In genomic region chr10:100008708-100009282, GRCh38 we compare ENCODE assay signal across 8 cellular contexts. TPM values are rescaled to one million over a fixed set of nuclear protein-coding genes. Genes with fewer than 3 reads are reported as not detected.
DNase-seq lines count a peak whose midpoint lies in the region; ATAC-seq, FAIRE-seq and TF ChIP-seq lines count a peak whose summit lies in the region.

No MANE protein-coding gene starts in this region.

- H3K27ac Mint-ChIP-seq in activated T-cell treated with anti-CD3 and anti-CD28 coated beads, Interleukin-2, amount 50 U/mL, for 24 hours, result no peak overlapping the region
- no peak overlapping the region for H3K27ac Mint-ChIP-seq in activated naive CD8-positive, alpha-beta T cell treated with anti-CD3 and anti-CD28 coated beads, Interleukin-2, amount 10 ng/mL, durations not matched to agents 7 days and 5 days

- H3K27ac ChIP-seq in HepG2 (ENCODE audit: extremely low read length, insufficient read depth, low read length), result peak overlapping the region; percentile 60
- peak overlapping the region; percentile 66 to 77 for H3K27ac ChIP-seq in tibial artery

- in situ Hi-C loops in HepG2 (cut with HindIII; ENCODE audit: extremely low pct_ligation_motif_present, low pct_unique_long_range_greater_than_20kb), result no loop called here

- TF ChIP-seq EP300 in HepG2 (IDR thresholded peaks at IDR 0.05; ENCODE audit: low read depth in 2 of 2, low read length in 2 of 2) (no peak), HepG2 (CRISPR knock-in tag; IDR thresholded peaks at IDR 0.05; ENCODE audit: borderline replicate concordance) (no peak)

- TF ChIP-seq POLR2A in HepG2 (IDR thresholded peaks at IDR 0.05; ENCODE audit: insufficient read depth in 1 of 2, low read depth in 2 of 2, low read length in 2 of 2), result no peak

- no peak for ATAC-seq in activated naive CD8-positive, alpha-beta T cell treated with anti-CD3 and anti-CD28 coated beads, Interleukin-2, amount 10 ng/mL, durations not matched to agents 7 days and 5 days (ENCODE audit: low read depth)
- ATAC-seq in HepG2, result 0 out of 3 replicates have a peak, but pooled peaks have one; percentile 9

- TF ChIP-seq CTCF in HepG2 (CRISPR knock-in tag; IDR thresholded peaks at IDR 0.05), result no peak
- no peak for TF ChIP-seq CTCF in tibial artery (IDR thresholded peaks at IDR 0.05)
- no peak for TF ChIP-seq CTCF in GM10266 (IDR thresholded peaks at IDR 0.05; ENCODE audit: control insufficient read depth, insufficient read depth, low read depth, missing control alignments)

- no peak overlapping the region for H2AFZ ChIP-seq in HepG2 (ENCODE audit: low read length)

- no peaks in the 10 kb centered on the region for H3K36me3 Mint-ChIP-seq in activated T-cell treated with anti-CD3 and anti-CD28 coated beads, Interleukin-2, amount 50 U/mL, for 24 hours (ENCODE audit: low read depth)
- H3K36me3 Mint-ChIP-seq in activated naive CD8-positive, alpha-beta T cell treated with anti-CD3 and anti-CD28 coated beads, Interleukin-2, amount 10 ng/mL, durations not matched to agents 7 days and 5 days, result peaks cover 1% of the 10 kb centered on the region

- TF ChIP-seq RAD21 in HepG2 (CRISPR knock-in tag; IDR thresholded peaks at IDR 0.05), result no peak

- no peaks in the 10 kb centered on the region for H3K36me3 ChIP-seq in HepG2 (replicated peaks in 1 of 2; ENCODE audit: control insufficient read depth in 1 of 2, insufficient read depth in 2 of 2, low read length in 2 of 2)
- no peaks in the 10 kb centered on the region for H3K36me3 ChIP-seq in tibial artery

- no peaks in the 10 kb centered on the region for H4K20me1 ChIP-seq in HepG2 (ENCODE audit: insufficient read depth, low read length)

- DNase-seq in activated T-cell treated with anti-CD3 and anti-CD28 coated beads, Interleukin-2, amount 50 U/mL, for 24 hours, result no peak
- DNase-seq in activated T-cell treated with anti-CD3 and anti-CD28 coated beads, Interleukin-2, amount 50 U/mL, for 1 hour, result no peak
- no peak for DNase-seq in activated naive CD8-positive, alpha-beta T cell treated with anti-CD3 and anti-CD28 coated beads, Interleukin-2, amount 10 ng/mL, durations not matched to agents 7 days and 5 days
- DNase-seq in HepG2 (ENCODE audit: low spot score), result no peak
- no peak for DNase-seq in tibial artery
- no peak for DNase-seq in GM10266 (ENCODE audit: extremely low spot score)
- DNase-seq in NOMO-1 treated with DMSO at 0.1 percent for 48 hours (lab: John Stamatoyannopoulos, UW; ENCODE audit: unreplicated experiment), result no peak
- no peak for DNase-seq in NCI-H526 treated with DMSO at 0.1 percent for 48 hours (lab: John Stamatoyannopoulos, UW)

- peaks cover 73% of the 10 kb centered on the region for H3K4me1 ChIP-seq in HepG2 (ENCODE audit: insufficient read depth, low read length)
- peaks cover 0 to 29% (median 19%) of the 10 kb centered on the region in 4 donors for H3K4me1 ChIP-seq in tibial artery

- H3K79me2 ChIP-seq in HepG2 (ENCODE audit: insufficient read depth, low read length), result peaks cover 32% of the 10 kb centered on the region

- H3K27me3 ChIP-seq in HepG2 (ENCODE audit: control insufficient read depth in 1 of 2, insufficient read depth in 2 of 2, low read length in 2 of 2) (no peaks in the 10 kb centered on the region; a peak in 1 of 5 replicates), tibial artery (no peaks in the 10 kb centered on the region)

- 4% methylated on average over 9 of the region's 9 CpGs for WGBS in HepG2 (ENCODE audit: low lambda C conversion rate)

- POLR2A ChIA-PET in activated naive CD8-positive, alpha-beta T cell treated with anti-CD3 and anti-CD28 coated beads, Interleukin-2, amount 10 ng/mL, durations not matched to agents 7 days and 5 days (lab: Charles Lee), result no interaction called here
- POLR2A ChIA-PET in HepG2 (lab: Yijun Ruan, JAX), result interaction anchor here (1.5 to 2.1 kb wide), 4 partner anchors 12 to 78 kb away, joined by 4 to 10 read pairs (median 6); no protein-coding TSS in a partner anchor

- CTCF ChIA-PET in HepG2 (lab: Yijun Ruan, JAX; ENCODE audit: low intra/inter-chr PET ratio, low total read pairs), result interaction anchor here (1.1 to 2.7 kb wide), 3 partner anchors 11 to 149 kb away, joined by 3 to 9 read pairs (median 5); no protein-coding TSS in a partner anchor

- peak overlapping the region; percentile 87 to 93 (median 93) for H3K4me3 ChIP-seq in HepG2 (replicated peaks in 1 of 3; ENCODE audit: insufficient read depth in 1 of 3, low read depth in 2 of 3, low read length in 3 of 3)
- peak overlapping the region; percentile 64 to 71 for H3K4me3 ChIP-seq in tibial artery

- peak overlapping the region; percentile 94 for H3K4me2 ChIP-seq in HepG2 (ENCODE audit: low read depth, low read length)

- peaks cover 48% of the 10 kb centered on the region for H3K4me1 Mint-ChIP-seq in activated T-cell treated with anti-CD3 and anti-CD28 coated beads, Interleukin-2, amount 50 U/mL, for 24 hours (ENCODE audit: low read depth)
- peaks cover 29% of the 10 kb centered on the region for H3K4me1 Mint-ChIP-seq in activated naive CD8-positive, alpha-beta T cell treated with anti-CD3 and anti-CD28 coated beads, Interleukin-2, amount 10 ng/mL, durations not matched to agents 7 days and 5 days

- no peak for FAIRE-seq in HepG2 (lab: Jason Lieb, UNC)

- peaks cover 4% of the 10 kb centered on the region for H3K27me3 Mint-ChIP-seq in activated T-cell treated with anti-CD3 and anti-CD28 coated beads, Interleukin-2, amount 50 U/mL, for 24 hours
- H3K27me3 Mint-ChIP-seq in activated naive CD8-positive, alpha-beta T cell treated with anti-CD3 and anti-CD28 coated beads, Interleukin-2, amount 10 ng/mL, durations not matched to agents 7 days and 5 days, result peaks cover 16% of the 10 kb centered on the region

- BruUV-seq in HepG2 (replicated peaks; lab: Mats Ljungman, UMichigan), result no TSS peak

- H3K9me3 ChIP-seq in HepG2 (ENCODE audit: low read length) (no peaks in the 10 kb centered on the region), tibial artery (no peaks in the 10 kb centered on the region)

- H3K9ac ChIP-seq in HepG2 (ENCODE audit: insufficient read depth, low read depth, low read length), result peak overlapping the region; percentile 77

- no peaks in the 10 kb centered on the region for H3K9me3 Mint-ChIP-seq in activated T-cell treated with anti-CD3 and anti-CD28 coated beads, Interleukin-2, amount 50 U/mL, for 24 hours
- no peaks in the 10 kb centered on the region for H3K9me3 Mint-ChIP-seq in activated naive CD8-positive, alpha-beta T cell treated with anti-CD3 and anti-CD28 coated beads, Interleukin-2, amount 10 ng/mL, durations not matched to agents 7 days and 5 days

- intact Hi-C loops in HepG2 (cut with micrococcal nuclease; ENCODE audit: unreplicated experiment) (loop anchor here (2.0 to 5.0 kb wide), 2 partner anchors 39 to 76 kb away; no protein-coding TSS in a partner anchor), tibial artery (cut with DNase I; ENCODE audit: low total_unique reads) (no loop called here)

- H3K4me3 Mint-ChIP-seq in activated T-cell treated with anti-CD3 and anti-CD28 coated beads, Interleukin-2, amount 50 U/mL, for 24 hours, result peak overlapping the region; percentile 81
- peak overlapping the region; percentile 89 for H3K4me3 Mint-ChIP-seq in activated naive CD8-positive, alpha-beta T cell treated with anti-CD3 and anti-CD28 coated beads, Interleukin-2, amount 10 ng/mL, durations not matched to agents 7 days and 5 days

TF ChIP-seq in HepG2, 621 proteins besides CTCF, POLR2A, EP300 and RAD21 (continues in another document):
- TF ChIP-seq CENPBD1 (CRISPR knock-in tag; IDR thresholded peaks at IDR 0.05; ENCODE audit: borderline replicate concordance, low read depth) (no peak), KMT2A (CRISPR knock-in tag; IDR thresholded peaks at IDR 0.05) (peak; percentile 3; the same call in 1 of the 2 replicates)

RNA-seq across cellular contexts. Expression of gene DNMBP, which starts 1.0 kb away (rescaled TPM):
- total RNA-seq in activated naive CD8-positive, alpha-beta T cell treated with anti-CD3 and anti-CD28 coated beads, Interleukin-2, amount 10 ng/mL, durations not matched to agents 7 days and 5 days, result 1 to 10 TPM; 5.2 to 6.0 TPM
- total RNA-seq in HepG2 (2016; rRNA removed; fragmentation: Illumina TruSeq; extraction: Trizol), result 6.3 and 6.4 TPM in 2 replicates
- total RNA-seq in HepG2 (2016; cell fraction: cytosol; rRNA removed; fragmentation: Illumina TruSeq; extraction: Trizol; ENCODE audit: low read depth), result 1.2 and 1.4 TPM in 2 replicates
- total RNA-seq in HepG2 (2016; cell fraction: insoluble cytoplasmic fraction; rRNA removed; fragmentation: Illumina TruSeq; extraction: Trizol), result 5.7 and 6.1 TPM in 2 replicates
- 2.3 and 2.6 TPM in 2 replicates for total RNA-seq in HepG2 (2016; cell fraction: membrane; rRNA removed; fragmentation: Illumina TruSeq; extraction: Trizol)
- 7.8 and 9.5 TPM in 2 replicates for total RNA-seq in HepG2 (2016; cell fraction: nucleus; rRNA removed; fragmentation: Illumina TruSeq; extraction: Trizol)
- polyA plus RNA-seq in HepG2 (2011; rRNA removed), result 3.6 and 4.2 TPM in 2 replicates
- 2.7 and 4.5 TPM in 2 replicates for polyA plus RNA-seq in HepG2 (2011; cell fraction: cytosol; rRNA removed)
- polyA plus RNA-seq in HepG2 (2011; cell fraction: nucleus; rRNA removed), result 4.6 and 5.9 TPM in 2 replicates
- 5.1 and 5.3 TPM in 2 replicates for polyA plus RNA-seq in HepG2 (2012)
- polyA plus RNA-seq in HepG2 (2016; cell fraction: cytosol; fragmentation: Illumina TruSeq; extraction: Trizol; ENCODE audit: low read depth), result 0.75 and 0.78 TPM in 2 replicates
- 4.8 and 6.1 TPM in 2 replicates for polyA plus RNA-seq in HepG2 (2016; cell fraction: insoluble cytoplasmic fraction; fragmentation: Illumina TruSeq; extraction: Trizol; ENCODE audit: low read depth)
- polyA plus RNA-seq in HepG2 (2016; cell fraction: membrane; fragmentation: Illumina TruSeq; extraction: Trizol; ENCODE audit: low read depth), result 1.7 and 1.9 TPM in 2 replicates
- 10.6 and 11.3 TPM in 2 replicates for polyA plus RNA-seq in HepG2 (2016; cell fraction: nucleus; fragmentation: Illumina TruSeq; extraction: Trizol; ENCODE audit: insufficient read depth, low read depth)
- polyA minus RNA-seq in HepG2 (2011; rRNA and poly(A)+ RNA removed; ENCODE audit: low replicate concordance), result 4.2 and 6.7 TPM in 2 replicates
- polyA minus RNA-seq in HepG2 (2011; cell fraction: cytosol; rRNA and poly(A)+ RNA removed), result 4.3 and 4.8 TPM in 2 replicates
- 9.8 and 12.7 TPM in 2 replicates for polyA minus RNA-seq in HepG2 (2011; cell fraction: nucleus; rRNA and poly(A)+ RNA removed)
